Comparison of ENCODE assay signal across 4 cellular contexts in genomic region chr21:10517904-10518303, GRCh38. TPM values are rescaled to one million over a fixed set of nuclear protein-coding genes. Genes with fewer than 3 reads are reported as not detected.
"Had no signal": no experiment of that assay in that cellular context is flagged by ENCODE, and none has a peak within 500 bp of the region (broad histone marks: within the 10 kb centered on the region; RNA-seq: fewer than 3 reads in every experiment).

No MANE protein-coding gene starts in this region.

RNA-seq across cellular contexts. Expression of gene TPTE, which starts 3.5 kb away (rescaled TPM):
- total RNA-seq: HepG2, HT-29, IMR-90 had no signal
- polyA plus RNA-seq: HepG2, IgD-negative memory B cell, IMR-90 had no signal
